Comparison of ENCODE assay signal across 8 cellular contexts in the genomic region with DNA sequence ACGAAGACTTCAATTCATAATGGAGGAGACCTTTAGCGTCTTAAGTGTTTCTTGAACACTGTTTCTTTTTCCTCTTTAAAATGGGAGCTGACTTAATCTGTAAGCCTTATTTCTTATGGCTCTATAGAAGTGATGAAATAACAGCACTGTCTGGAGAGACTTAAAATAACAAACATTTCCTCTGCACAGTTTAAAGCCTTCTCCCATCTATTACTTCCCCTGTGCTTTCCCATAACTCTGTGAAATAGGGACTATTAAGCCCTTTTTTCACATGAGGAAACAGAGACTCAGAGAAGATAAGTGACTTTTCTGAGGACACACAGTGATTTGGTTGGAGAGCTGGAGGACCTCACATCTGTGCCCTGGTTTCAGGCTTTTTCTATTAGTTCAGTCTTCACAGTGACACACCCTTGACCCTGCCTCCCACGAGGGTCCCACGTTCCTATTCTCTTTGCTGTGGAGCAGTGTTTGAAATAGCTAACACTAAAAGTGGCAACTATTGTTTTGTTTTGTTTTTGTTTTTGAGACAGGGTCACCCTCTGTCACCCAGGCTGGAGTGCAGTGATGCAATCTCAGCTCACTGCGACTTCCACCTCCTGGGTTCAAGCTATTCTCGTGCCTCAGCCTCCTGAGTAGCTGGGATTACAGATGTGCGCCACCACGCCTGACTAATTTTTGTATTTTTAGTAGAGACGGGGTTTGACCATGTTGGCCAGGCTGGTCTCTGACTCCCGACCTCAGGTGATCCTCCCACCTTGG.
DNase-seq lines count a peak whose midpoint lies in the region; ATAC-seq and TF ChIP-seq lines count a peak whose summit lies in the region.

No MANE protein-coding gene starts in this region.

- intact Hi-C loops in CD14-positive monocyte (cut with micrococcal nuclease) = no loop called here

- H3K27ac Mint-ChIP-seq in CD14-positive monocyte = peak overlapping the region; percentile 87 to 97 (median 93)
- peak overlapping the region; percentile 60 to 85 for H3K27ac Mint-ChIP-seq in natural killer cell treated with Interleukin-12 subunit alpha and Interleukin-12 subunit beta and Interleukin-15 and Interleukin-18, amount 100 ng/mL, for 72 hours

- peaks cover 0 to 8% (median 0%) of the 10 kb centered on the region in 3 donors for H3K27me3 Mint-ChIP-seq in CD14-positive monocyte (ENCODE audit: low read depth in 3 of 3)
- H3K27me3 Mint-ChIP-seq in natural killer cell treated with Interleukin-12 subunit alpha and Interleukin-12 subunit beta and Interleukin-15 and Interleukin-18, amount 100 ng/mL, for 72 hours = no peaks in the 10 kb centered on the region

- ATAC-seq in natural killer cell treated with Interleukin-12 subunit alpha and Interleukin-12 subunit beta and Interleukin-15 and Interleukin-18, amount 100 ng/mL, for 72 hours = no peak
- no peak for ATAC-seq in GM18498 (IDR thresholded peaks at IDR 0.05; ENCODE audit: unreplicated experiment)

- peaks cover 66% of the 10 kb centered on the region for H3K4me1 Mint-ChIP-seq in CD14-positive monocyte
- peaks cover 34 to 46% of the 10 kb centered on the region in 2 donors for H3K4me1 Mint-ChIP-seq in natural killer cell treated with Interleukin-12 subunit alpha and Interleukin-12 subunit beta and Interleukin-15 and Interleukin-18, amount 100 ng/mL, for 72 hours (ENCODE audit: low read depth in 2 of 2)

- H3K36me3 Mint-ChIP-seq in CD14-positive monocyte = peaks cover 14 to 25% of the 10 kb centered on the region in 2 donors
- H3K36me3 Mint-ChIP-seq in natural killer cell treated with Interleukin-12 subunit alpha and Interleukin-12 subunit beta and Interleukin-15 and Interleukin-18, amount 100 ng/mL, for 72 hours = peaks cover 13% of the 10 kb centered on the region

- peak overlapping the region; percentile 73 to 85 for H3K4me3 Mint-ChIP-seq in CD14-positive monocyte
- no peak overlapping the region for H3K4me3 Mint-ChIP-seq in natural killer cell treated with Interleukin-12 subunit alpha and Interleukin-12 subunit beta and Interleukin-15 and Interleukin-18, amount 100 ng/mL, for 72 hours

- TF ChIP-seq CTCF in CD14-positive monocyte (IDR thresholded peaks at IDR 0.05) (no peak), choroid plexus epithelial cell (conservative IDR thresholded peaks at IDR 0.05; ENCODE audit: low read depth, low read length) (no peak)

- H3K4me3 ChIP-seq in choroid plexus epithelial cell (ENCODE audit: low read depth, low read length) = no peak overlapping the region

- DNase-seq in CD14-positive monocyte (ENCODE audit: low spot score) = no peak
- DNase-seq in NOMO-1 (lab: John Stamatoyannopoulos, UW; ENCODE audit: unreplicated experiment in 2 of 2) = peak; percentile 66 to 84
- DNase-seq in choroid plexus epithelial cell (ENCODE audit: low read depth) = peak; percentile 77
- no peak for DNase-seq in natural killer cell treated with Interleukin-12 subunit alpha and Interleukin-12 subunit beta and Interleukin-15 and Interleukin-18, amount 100 ng/mL, for 72 hours (ENCODE audit: low spot score)
- no peak for DNase-seq in NCI-H1417 (lab: John Stamatoyannopoulos, UW)
- DNase-seq in nucleus accumbens (lab: John Stamatoyannopoulos, UW) = no peak
- DNase-seq in AG08396 (ENCODE audit: low spot score) = no peak

- peaks cover 0 to 2% (median 0%) of the 10 kb centered on the region in 7 donors for H3K9me3 Mint-ChIP-seq in CD14-positive monocyte
- H3K9me3 Mint-ChIP-seq in natural killer cell treated with Interleukin-12 subunit alpha and Interleukin-12 subunit beta and Interleukin-15 and Interleukin-18, amount 100 ng/mL, for 72 hours = no peaks in the 10 kb centered on the region

Comparison
In these comparisons a context has a peak if more than half of its experiments do, and no peak if none do; other contexts are left out.
1. DNase-seq: peak in NOMO-1 (2 of 2) and choroid plexus epithelial cell (single experiment); none in CD14-positive monocyte (single experiment), natural killer cell treated with Interleukin-12 subunit alpha and Interleukin-12 subunit beta and Interleukin-15 and Interleukin-18, amount 100 ng/mL, for 72 hours (single experiment), NCI-H1417 (0 of 3), nucleus accumbens (0 of 56) and AG08396 (single experiment).